ENCODE assay signal across 1 cellular context in genomic region chr2:112542974-112543760, GRCh38.
A peak's percentile ranks its signal among the peaks of the same experiment; 100 is the strongest.
TF ChIP-seq lines count a peak whose summit lies in the region.

No MANE protein-coding gene starts in this region.

TF ChIP-seq in HepG2, 621 proteins besides CTCF, POLR2A, EP300 and RAD21 (continues in another document):
- TF ChIP-seq MNT (IDR thresholded peaks at IDR 0.05) (no peak), ZNF550 (CRISPR knock-in tag; IDR thresholded peaks at IDR 0.05; ENCODE audit: borderline replicate concordance) (no peak), GATAD1 (CRISPR knock-in tag; IDR thresholded peaks at IDR 0.05) (0 out of 2 replicates have a peak, but pooled peaks have one; percentile 33), DZIP1 (CRISPR knock-in tag; IDR thresholded peaks at IDR 0.05) (no peak; the same call in 1 of the 2 replicates), LCORL (IDR thresholded peaks at IDR 0.05) (no peak), LCORL (CRISPR knock-in tag; IDR thresholded peaks at IDR 0.05) (no peak), ZNF292 (CRISPR knock-in tag; IDR thresholded peaks at IDR 0.05; ENCODE audit: borderline replicate concordance, low read depth) (no peak), KLF9 (CRISPR knock-in tag; IDR thresholded peaks at IDR 0.05; ENCODE audit: low read depth) (0 out of 2 replicates have a peak, but pooled peaks have one; percentile 25), ZNF576 (CRISPR knock-in tag; IDR thresholded peaks at IDR 0.05) (no peak), ARID2 (CRISPR knock-in tag; IDR thresholded peaks at IDR 0.05; ENCODE audit: borderline replicate concordance) (peak; percentile 67; the same call in 1 of the 2 replicates), ZNF772 (CRISPR knock-in tag; IDR thresholded peaks at IDR 0.05) (no peak), ZNF691 (CRISPR knock-in tag; IDR thresholded peaks at IDR 0.05; ENCODE audit: borderline replicate concordance, low read depth) (no peak), CBFB (CRISPR knock-in tag; IDR thresholded peaks at IDR 0.05) (0 out of 2 replicates have a peak, but pooled peaks have one; percentile 27), ZBTB7A (CRISPR knock-in tag; IDR thresholded peaks at IDR 0.05) (no peak), NR1H2 (CRISPR knock-in tag; IDR thresholded peaks at IDR 0.05; ENCODE audit: borderline replicate concordance, low read depth) (no peak), IKZF5 (CRISPR knock-in tag; IDR thresholded peaks at IDR 0.05) (peak; percentile 27; the same call in 1 of the 2 replicates), TBX2 (CRISPR knock-in tag; IDR thresholded peaks at IDR 0.05; ENCODE audit: borderline replicate concordance) (0 out of 2 replicates have a peak, but pooled peaks have one; percentile 17), HNRNPL (IDR thresholded peaks at IDR 0.05; ENCODE audit: low read depth, low read length) (no peak), SMAD9 (CRISPR knock-in tag; IDR thresholded peaks at IDR 0.05) (no peak), HMGXB3 (CRISPR knock-in tag; IDR thresholded peaks at IDR 0.05; ENCODE audit: borderline replicate concordance) (no peak), ZNF790 (CRISPR knock-in tag; IDR thresholded peaks at IDR 0.05; ENCODE audit: borderline replicate concordance) (no peak), CENPBD1 (CRISPR knock-in tag; IDR thresholded peaks at IDR 0.05; ENCODE audit: borderline replicate concordance, low read depth) (no peak), PRDM10 (CRISPR knock-in tag; IDR thresholded peaks at IDR 0.05; ENCODE audit: low read depth) (0 out of 2 replicates have a peak, but pooled peaks have one; percentile 30), RCOR2 (CRISPR knock-in tag; IDR thresholded peaks at IDR 0.05) (0 out of 2 replicates have a peak, but pooled peaks have one; percentile 20), TAF1 (CRISPR knock-in tag; IDR thresholded peaks at IDR 0.05) (no peak), MXD3 (CRISPR knock-in tag; IDR thresholded peaks at IDR 0.05) (no peak), STAG1 (CRISPR knock-in tag; IDR thresholded peaks at IDR 0.05) (no peak), FOXK2 (IDR thresholded peaks at IDR 0.05) (no peak), HOXD1 (CRISPR knock-in tag; IDR thresholded peaks at IDR 0.05) (no peak), MEIS1 (CRISPR knock-in tag; IDR thresholded peaks at IDR 0.05; ENCODE audit: borderline replicate concordance) (no peak), ZFP90 (CRISPR knock-in tag; IDR thresholded peaks at IDR 0.05; ENCODE audit: borderline replicate concordance) (no peak), ESRRA (CRISPR knock-in tag; IDR thresholded peaks at IDR 0.05; ENCODE audit: low read depth) (no peak), ZSCAN20 (CRISPR knock-in tag; IDR thresholded peaks at IDR 0.05; ENCODE audit: borderline replicate concordance) (no peak), SETDB1 (CRISPR knock-in tag; IDR thresholded peaks at IDR 0.05; ENCODE audit: borderline replicate concordance) (no peak), HDAC1 (CRISPR knock-in tag; IDR thresholded peaks at IDR 0.05) (no peak), SMARCE1 (IDR thresholded peaks at IDR 0.05; ENCODE audit: borderline replicate concordance) (no peak), ZNF468 (CRISPR knock-in tag; IDR thresholded peaks at IDR 0.05) (no peak), PATZ1 (CRISPR knock-in tag; IDR thresholded peaks at IDR 0.05) (0 out of 2 replicates have a peak, but pooled peaks have one; percentile 8), KDM2A (CRISPR knock-in tag; IDR thresholded peaks at IDR 0.05; ENCODE audit: borderline replicate concordance, low read depth) (no peak; the same call in 1 of the 2 replicates), SAP130 (CRISPR knock-in tag; IDR thresholded peaks at IDR 0.05; ENCODE audit: low read depth) (peak; percentile 46; the same call in 1 of the 2 replicates), ZNF770 (CRISPR knock-in tag; IDR thresholded peaks at IDR 0.05) (no peak), ZFP62 (CRISPR knock-in tag; IDR thresholded peaks at IDR 0.05) (no peak)
